1 cellular context compared by ENCODE assay signal in the genomic region with DNA sequence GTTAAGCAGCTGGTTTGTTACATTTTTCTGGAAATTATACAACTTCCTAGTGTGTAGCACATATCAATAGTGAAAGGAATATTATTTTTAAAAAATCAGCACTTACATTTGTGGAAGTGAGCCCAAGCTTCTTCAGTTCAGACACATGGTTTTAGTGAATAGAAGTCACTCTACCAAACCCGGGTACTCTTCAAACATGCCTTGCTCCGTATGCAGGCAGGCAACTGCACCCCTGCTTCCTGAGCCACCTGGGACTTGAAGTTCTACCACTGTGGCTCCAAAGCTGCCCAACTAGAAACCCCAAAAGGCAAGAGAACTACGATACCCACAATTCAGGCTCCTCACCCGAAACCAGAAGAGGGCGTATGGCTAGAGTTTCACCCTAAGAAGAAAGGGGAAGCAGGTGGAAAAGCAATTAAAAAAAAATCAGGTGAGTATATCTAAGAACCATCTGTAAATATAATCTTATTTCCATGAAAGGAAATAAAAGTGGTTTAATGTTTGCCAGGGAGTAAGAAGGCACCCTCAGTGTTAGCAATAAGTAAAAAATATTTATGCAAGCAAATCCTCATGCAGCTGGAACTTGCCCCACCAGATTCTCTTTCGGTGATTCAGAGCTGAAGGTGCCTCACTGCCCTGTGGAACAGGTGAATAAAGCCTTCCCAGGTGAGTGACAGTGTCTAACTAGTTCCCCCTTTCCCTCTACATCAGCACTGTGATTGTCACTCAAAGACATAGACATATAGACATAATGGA.
TF ChIP-seq lines count a peak whose summit lies in the region.

MACC1 (minus strand) TSS at position 192 of the 756 bp plus-strand sequence. CDS start 55,522 bp downstream, outside the sequence.

TF ChIP-seq in K562, 482 proteins besides CTCF, POLR2A, EP300 and RAD21 (continued from another document and continues in another):
- no peak for TF ChIP-seq ZNF212 (CRISPR knock-in tag; IDR thresholded peaks at IDR 0.05)
- no peak for TF ChIP-seq MAFK (IDR thresholded peaks at IDR 0.05; ENCODE audit: low read length)
- TF ChIP-seq, protein P1, sequence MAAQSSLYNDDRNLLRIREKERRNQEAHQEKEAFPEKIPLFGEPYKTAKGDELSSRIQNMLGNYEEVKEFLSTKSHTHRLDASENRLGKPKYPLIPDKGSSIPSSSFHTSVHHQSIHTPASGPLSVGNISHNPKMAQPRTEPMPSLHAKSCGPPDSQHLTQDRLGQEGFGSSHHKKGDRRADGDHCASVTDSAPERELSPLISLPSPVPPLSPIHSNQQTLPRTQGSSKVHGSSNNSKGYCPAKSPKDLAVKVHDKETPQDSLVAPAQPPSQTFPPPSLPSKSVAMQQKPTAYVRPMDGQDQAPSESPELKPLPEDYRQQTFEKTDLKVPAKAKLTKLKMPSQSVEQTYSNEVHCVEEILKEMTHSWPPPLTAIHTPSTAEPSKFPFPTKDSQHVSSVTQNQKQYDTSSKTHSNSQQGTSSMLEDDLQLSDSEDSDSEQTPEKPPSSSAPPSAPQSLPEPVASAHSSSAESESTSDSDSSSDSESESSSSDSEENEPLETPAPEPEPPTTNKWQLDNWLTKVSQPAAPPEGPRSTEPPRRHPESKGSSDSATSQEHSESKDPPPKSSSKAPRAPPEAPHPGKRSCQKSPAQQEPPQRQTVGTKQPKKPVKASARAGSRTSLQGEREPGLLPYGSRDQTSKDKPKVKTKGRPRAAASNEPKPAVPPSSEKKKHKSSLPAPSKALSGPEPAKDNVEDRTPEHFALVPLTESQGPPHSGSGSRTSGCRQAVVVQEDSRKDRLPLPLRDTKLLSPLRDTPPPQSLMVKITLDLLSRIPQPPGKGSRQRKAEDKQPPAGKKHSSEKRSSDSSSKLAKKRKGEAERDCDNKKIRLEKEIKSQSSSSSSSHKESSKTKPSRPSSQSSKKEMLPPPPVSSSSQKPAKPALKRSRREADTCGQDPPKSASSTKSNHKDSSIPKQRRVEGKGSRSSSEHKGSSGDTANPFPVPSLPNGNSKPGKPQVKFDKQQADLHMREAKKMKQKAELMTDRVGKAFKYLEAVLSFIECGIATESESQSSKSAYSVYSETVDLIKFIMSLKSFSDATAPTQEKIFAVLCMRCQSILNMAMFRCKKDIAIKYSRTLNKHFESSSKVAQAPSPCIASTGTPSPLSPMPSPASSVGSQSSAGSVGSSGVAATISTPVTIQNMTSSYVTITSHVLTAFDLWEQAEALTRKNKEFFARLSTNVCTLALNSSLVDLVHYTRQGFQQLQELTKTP (IDR thresholded peaks at IDR 0.05; ENCODE audit: low read depth in 1 of 2, partially characterized antibody in 2 of 2), result peak in 1 of 2 experiments; percentile 99
- no peak for TF ChIP-seq ZNF133 (CRISPR knock-in tag; IDR thresholded peaks at IDR 0.05)
- TF ChIP-seq, protein P2, sequence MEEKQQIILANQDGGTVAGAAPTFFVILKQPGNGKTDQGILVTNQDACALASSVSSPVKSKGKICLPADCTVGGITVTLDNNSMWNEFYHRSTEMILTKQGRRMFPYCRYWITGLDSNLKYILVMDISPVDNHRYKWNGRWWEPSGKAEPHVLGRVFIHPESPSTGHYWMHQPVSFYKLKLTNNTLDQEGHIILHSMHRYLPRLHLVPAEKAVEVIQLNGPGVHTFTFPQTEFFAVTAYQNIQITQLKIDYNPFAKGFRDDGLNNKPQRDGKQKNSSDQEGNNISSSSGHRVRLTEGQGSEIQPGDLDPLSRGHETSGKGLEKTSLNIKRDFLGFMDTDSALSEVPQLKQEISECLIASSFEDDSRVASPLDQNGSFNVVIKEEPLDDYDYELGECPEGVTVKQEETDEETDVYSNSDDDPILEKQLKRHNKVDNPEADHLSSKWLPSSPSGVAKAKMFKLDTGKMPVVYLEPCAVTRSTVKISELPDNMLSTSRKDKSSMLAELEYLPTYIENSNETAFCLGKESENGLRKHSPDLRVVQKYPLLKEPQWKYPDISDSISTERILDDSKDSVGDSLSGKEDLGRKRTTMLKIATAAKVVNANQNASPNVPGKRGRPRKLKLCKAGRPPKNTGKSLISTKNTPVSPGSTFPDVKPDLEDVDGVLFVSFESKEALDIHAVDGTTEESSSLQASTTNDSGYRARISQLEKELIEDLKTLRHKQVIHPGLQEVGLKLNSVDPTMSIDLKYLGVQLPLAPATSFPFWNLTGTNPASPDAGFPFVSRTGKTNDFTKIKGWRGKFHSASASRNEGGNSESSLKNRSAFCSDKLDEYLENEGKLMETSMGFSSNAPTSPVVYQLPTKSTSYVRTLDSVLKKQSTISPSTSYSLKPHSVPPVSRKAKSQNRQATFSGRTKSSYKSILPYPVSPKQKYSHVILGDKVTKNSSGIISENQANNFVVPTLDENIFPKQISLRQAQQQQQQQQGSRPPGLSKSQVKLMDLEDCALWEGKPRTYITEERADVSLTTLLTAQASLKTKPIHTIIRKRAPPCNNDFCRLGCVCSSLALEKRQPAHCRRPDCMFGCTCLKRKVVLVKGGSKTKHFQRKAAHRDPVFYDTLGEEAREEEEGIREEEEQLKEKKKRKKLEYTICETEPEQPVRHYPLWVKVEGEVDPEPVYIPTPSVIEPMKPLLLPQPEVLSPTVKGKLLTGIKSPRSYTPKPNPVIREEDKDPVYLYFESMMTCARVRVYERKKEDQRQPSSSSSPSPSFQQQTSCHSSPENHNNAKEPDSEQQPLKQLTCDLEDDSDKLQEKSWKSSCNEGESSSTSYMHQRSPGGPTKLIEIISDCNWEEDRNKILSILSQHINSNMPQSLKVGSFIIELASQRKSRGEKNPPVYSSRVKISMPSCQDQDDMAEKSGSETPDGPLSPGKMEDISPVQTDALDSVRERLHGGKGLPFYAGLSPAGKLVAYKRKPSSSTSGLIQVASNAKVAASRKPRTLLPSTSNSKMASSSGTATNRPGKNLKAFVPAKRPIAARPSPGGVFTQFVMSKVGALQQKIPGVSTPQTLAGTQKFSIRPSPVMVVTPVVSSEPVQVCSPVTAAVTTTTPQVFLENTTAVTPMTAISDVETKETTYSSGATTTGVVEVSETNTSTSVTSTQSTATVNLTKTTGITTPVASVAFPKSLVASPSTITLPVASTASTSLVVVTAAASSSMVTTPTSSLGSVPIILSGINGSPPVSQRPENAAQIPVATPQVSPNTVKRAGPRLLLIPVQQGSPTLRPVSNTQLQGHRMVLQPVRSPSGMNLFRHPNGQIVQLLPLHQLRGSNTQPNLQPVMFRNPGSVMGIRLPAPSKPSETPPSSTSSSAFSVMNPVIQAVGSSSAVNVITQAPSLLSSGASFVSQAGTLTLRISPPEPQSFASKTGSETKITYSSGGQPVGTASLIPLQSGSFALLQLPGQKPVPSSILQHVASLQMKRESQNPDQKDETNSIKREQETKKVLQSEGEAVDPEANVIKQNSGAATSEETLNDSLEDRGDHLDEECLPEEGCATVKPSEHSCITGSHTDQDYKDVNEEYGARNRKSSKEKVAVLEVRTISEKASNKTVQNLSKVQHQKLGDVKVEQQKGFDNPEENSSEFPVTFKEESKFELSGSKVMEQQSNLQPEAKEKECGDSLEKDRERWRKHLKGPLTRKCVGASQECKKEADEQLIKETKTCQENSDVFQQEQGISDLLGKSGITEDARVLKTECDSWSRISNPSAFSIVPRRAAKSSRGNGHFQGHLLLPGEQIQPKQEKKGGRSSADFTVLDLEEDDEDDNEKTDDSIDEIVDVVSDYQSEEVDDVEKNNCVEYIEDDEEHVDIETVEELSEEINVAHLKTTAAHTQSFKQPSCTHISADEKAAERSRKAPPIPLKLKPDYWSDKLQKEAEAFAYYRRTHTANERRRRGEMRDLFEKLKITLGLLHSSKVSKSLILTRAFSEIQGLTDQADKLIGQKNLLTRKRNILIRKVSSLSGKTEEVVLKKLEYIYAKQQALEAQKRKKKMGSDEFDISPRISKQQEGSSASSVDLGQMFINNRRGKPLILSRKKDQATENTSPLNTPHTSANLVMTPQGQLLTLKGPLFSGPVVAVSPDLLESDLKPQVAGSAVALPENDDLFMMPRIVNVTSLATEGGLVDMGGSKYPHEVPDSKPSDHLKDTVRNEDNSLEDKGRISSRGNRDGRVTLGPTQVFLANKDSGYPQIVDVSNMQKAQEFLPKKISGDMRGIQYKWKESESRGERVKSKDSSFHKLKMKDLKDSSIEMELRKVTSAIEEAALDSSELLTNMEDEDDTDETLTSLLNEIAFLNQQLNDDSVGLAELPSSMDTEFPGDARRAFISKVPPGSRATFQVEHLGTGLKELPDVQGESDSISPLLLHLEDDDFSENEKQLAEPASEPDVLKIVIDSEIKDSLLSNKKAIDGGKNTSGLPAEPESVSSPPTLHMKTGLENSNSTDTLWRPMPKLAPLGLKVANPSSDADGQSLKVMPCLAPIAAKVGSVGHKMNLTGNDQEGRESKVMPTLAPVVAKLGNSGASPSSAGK (IDR thresholded peaks at IDR 0.05), result peak; percentile 54
- no peak for TF ChIP-seq SOX6 (IDR thresholded peaks at IDR 0.05)
- no peak for TF ChIP-seq AFF4 (CRISPR knock-in tag; IDR thresholded peaks at IDR 0.05)
- TF ChIP-seq ETV6 (IDR thresholded peaks at IDR 0.05; ENCODE audit: borderline replicate concordance in 1 of 2, low read depth in 2 of 2, low read length in 1 of 2), result no peak
- no peak for TF ChIP-seq ETV6 (CRISPR knock-in tag; IDR thresholded peaks at IDR 0.05; ENCODE audit: borderline replicate concordance)
- peak; percentile 85 for TF ChIP-seq ZNF143 (CRISPR knock-in tag; IDR thresholded peaks at IDR 0.05)
- TF ChIP-seq MAZ (CRISPR knock-in tag; conservative IDR thresholded peaks at IDR 0.05 in 1 of 2, IDR thresholded peaks at IDR 0.05 in 1 of 2), result peak in 1 of 2 experiments; percentile 65; a peak in 2 of 4 replicates
- no peak for TF ChIP-seq NUFIP1 (IDR thresholded peaks at IDR 0.05; ENCODE audit: partially characterized antibody)
- no peak for TF ChIP-seq CREB5 (CRISPR knock-in tag; IDR thresholded peaks at IDR 0.05)
- no peak for TF ChIP-seq MCM5 (IDR thresholded peaks at IDR 0.05; ENCODE audit: low read depth)
- TF ChIP-seq CREM (IDR thresholded peaks at IDR 0.05; ENCODE audit: low read depth), result peak; percentile 71
- peak; percentile 64 for TF ChIP-seq HNRNPLL (IDR thresholded peaks at IDR 0.05; ENCODE audit: low read depth, low read length, poor library complexity, severe bottlenecking)
- TF ChIP-seq, protein P3, sequence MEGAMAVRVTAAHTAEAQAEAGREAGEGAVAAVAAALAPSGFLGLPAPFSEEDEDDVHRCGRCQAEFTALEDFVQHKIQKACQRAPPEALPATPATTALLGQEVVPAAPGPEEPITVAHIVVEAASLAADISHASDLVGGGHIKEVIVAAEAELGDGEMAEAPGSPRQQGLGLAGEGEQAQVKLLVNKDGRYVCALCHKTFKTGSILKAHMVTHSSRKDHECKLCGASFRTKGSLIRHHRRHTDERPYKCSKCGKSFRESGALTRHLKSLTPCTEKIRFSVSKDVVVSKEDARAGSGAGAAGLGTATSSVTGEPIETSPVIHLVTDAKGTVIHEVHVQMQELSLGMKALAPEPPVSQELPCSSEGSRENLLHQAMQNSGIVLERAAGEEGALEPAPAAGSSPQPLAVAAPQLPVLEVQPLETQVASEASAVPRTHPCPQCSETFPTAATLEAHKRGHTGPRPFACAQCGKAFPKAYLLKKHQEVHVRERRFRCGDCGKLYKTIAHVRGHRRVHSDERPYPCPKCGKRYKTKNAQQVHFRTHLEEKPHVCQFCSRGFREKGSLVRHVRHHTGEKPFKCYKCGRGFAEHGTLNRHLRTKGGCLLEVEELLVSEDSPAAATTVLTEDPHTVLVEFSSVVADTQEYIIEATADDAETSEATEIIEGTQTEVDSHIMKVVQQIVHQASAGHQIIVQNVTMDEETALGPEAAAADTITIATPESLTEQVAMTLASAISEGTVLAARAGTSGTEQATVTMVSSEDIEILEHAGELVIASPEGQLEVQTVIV (CRISPR knock-in tag; IDR thresholded peaks at IDR 0.05; ENCODE audit: borderline replicate concordance), result no peak
- no peak for TF ChIP-seq SETDB1 (IDR thresholded peaks at IDR 0.05; ENCODE audit: low read length)
- TF ChIP-seq ZNF316 (IDR thresholded peaks at IDR 0.05), result no peak
- no peak for TF ChIP-seq NFIX (CRISPR knock-in tag; IDR thresholded peaks at IDR 0.05; ENCODE audit: low read depth)
